1 cellular context compared by ENCODE assay signal in the genomic region with DNA sequence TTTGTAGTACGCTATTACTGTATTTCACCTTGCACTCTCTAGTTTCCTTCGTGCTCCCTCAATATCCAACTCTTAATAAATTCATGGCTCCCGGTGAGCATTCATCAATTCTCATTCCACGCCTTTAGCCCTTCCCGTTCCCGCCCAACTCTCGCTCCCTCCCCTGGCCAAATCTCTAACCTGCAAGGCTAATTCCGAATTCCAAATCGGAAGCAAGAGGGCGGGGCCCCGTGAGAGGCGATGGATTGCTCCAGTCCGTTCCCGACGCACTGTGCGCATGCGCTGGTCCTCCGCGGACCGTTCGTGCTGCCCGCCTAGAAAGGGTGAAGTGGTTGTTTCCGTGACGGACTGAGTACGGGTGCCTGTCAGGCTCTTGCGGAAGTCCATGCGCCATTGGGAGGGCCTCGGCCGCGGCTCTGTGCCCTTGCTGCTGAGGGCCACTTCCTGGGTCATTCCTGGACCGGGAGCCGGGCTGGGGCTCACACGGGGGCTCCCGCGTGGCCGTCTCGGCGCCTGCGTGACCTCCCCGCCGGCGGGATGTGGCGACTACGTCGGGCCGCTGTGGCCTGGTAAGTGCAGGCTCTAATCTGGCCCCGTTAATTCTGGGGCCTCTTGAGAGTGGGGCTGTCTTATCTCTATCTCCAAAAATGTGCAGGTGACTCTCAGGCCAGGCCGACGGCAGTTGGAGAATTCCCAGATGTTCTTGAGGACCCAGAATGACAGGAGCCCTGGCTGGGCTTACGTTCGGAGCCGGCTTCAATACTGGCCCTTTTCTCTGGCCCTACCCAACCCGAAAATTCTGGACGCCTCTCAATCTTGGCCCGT.
TF ChIP-seq lines count a peak whose summit lies in the region.

A gene with protein sequence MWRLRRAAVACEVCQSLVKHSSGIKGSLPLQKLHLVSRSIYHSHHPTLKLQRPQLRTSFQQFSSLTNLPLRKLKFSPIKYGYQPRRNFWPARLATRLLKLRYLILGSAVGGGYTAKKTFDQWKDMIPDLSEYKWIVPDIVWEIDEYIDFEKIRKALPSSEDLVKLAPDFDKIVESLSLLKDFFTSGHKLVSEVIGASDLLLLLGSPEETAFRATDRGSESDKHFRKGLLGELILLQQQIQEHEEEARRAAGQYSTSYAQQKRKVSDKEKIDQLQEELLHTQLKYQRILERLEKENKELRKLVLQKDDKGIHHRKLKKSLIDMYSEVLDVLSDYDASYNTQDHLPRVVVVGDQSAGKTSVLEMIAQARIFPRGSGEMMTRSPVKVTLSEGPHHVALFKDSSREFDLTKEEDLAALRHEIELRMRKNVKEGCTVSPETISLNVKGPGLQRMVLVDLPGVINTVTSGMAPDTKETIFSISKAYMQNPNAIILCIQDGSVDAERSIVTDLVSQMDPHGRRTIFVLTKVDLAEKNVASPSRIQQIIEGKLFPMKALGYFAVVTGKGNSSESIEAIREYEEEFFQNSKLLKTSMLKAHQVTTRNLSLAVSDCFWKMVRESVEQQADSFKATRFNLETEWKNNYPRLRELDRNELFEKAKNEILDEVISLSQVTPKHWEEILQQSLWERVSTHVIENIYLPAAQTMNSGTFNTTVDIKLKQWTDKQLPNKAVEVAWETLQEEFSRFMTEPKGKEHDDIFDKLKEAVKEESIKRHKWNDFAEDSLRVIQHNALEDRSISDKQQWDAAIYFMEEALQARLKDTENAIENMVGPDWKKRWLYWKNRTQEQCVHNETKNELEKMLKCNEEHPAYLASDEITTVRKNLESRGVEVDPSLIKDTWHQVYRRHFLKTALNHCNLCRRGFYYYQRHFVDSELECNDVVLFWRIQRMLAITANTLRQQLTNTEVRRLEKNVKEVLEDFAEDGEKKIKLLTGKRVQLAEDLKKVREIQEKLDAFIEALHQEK (plus strand): TSS at position 368 of the 825 bp plus-strand sequence. CDS start 170 bp downstream, at position 538.

TF ChIP-seq in HEK293, 187 proteins besides CTCF, POLR2A, EP300 and RAD21 (continued from another document and continues in another):
- TF ChIP-seq ZNF76 (tag by site-specific recombination; IDR thresholded peaks at IDR 0.05; ENCODE audit: borderline replicate concordance, low read depth) (peak; percentile 53), ZNF664 (tag by site-specific recombination; IDR thresholded peaks at IDR 0.05) (no peak), RBAK (tag by site-specific recombination; IDR thresholded peaks at IDR 0.05) (no peak), ZNF596 (tag by site-specific recombination; IDR thresholded peaks at IDR 0.05) (peak; percentile 54; the same call in 1 of the 2 replicates), KLF8 (tag by site-specific recombination; IDR thresholded peaks at IDR 0.05) (0 out of 2 replicates have a peak, but pooled peaks have one; percentile 7), SP3 (tag by site-specific recombination; IDR thresholded peaks at IDR 0.05) (peak; percentile 63), ZNF561 (tag by site-specific recombination; IDR thresholded peaks at IDR 0.05; ENCODE audit: borderline replicate concordance) (peak; percentile 82; the same call in 1 of the 2 replicates), YY2 (tag by site-specific recombination; IDR thresholded peaks at IDR 0.05) (no peak), ZNF112 (tag by site-specific recombination; IDR thresholded peaks at IDR 0.05) (no peak), PRDM1 (tag by site-specific recombination; IDR thresholded peaks at IDR 0.05) (peak; percentile 77), ZNF157 (tag by site-specific recombination; IDR thresholded peaks at IDR 0.05) (no peak), ZNF366 (tag by site-specific recombination; conservative IDR thresholded peaks at IDR 0.05) (peak; percentile 5; the same call in 1 of the 2 replicates), ZBTB21 (tag by site-specific recombination; IDR thresholded peaks at IDR 0.05) (peak; percentile 46; the same call in 1 of the 2 replicates), ZNF202 (tag by site-specific recombination; IDR thresholded peaks at IDR 0.05; ENCODE audit: borderline replicate concordance) (no peak), ZNF423 (tag by site-specific recombination; IDR thresholded peaks at IDR 0.05) (no peak), ZEB2 (tag by site-specific recombination; IDR thresholded peaks at IDR 0.05) (peak; percentile 76), ZFP3 (tag by site-specific recombination; IDR thresholded peaks at IDR 0.05; ENCODE audit: low read depth) (no peak), ZNF600 (tag by site-specific recombination; IDR thresholded peaks at IDR 0.05) (peak; percentile 91), ZNF501 (tag by site-specific recombination; IDR thresholded peaks at IDR 0.05) (peak; percentile 77; the same call in 1 of the 2 replicates), ZNF624 (tag by site-specific recombination; IDR thresholded peaks at IDR 0.05) (no peak)
- TF ChIP-seq, protein P1, sequence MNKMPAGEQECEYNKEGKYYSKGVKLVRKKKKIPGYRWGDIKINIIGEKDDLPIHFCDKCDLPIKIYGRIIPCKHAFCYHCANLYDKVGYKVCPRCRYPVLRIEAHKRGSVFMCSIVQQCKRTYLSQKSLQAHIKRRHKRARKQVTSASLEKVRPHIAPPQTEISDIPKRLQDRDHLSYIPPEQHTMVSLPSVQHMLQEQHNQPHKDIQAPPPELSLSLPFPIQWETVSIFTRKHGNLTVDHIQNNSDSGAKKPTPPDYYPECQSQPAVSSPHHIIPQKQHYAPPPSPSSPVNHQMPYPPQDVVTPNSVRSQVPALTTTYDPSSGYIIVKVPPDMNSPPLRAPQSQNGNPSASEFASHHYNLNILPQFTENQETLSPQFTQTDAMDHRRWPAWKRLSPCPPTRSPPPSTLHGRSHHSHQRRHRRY (tag by site-specific recombination; IDR thresholded peaks at IDR 0.05), result 0 out of 2 replicates have a peak, but pooled peaks have one; percentile 12
- TF ChIP-seq, protein P2, sequence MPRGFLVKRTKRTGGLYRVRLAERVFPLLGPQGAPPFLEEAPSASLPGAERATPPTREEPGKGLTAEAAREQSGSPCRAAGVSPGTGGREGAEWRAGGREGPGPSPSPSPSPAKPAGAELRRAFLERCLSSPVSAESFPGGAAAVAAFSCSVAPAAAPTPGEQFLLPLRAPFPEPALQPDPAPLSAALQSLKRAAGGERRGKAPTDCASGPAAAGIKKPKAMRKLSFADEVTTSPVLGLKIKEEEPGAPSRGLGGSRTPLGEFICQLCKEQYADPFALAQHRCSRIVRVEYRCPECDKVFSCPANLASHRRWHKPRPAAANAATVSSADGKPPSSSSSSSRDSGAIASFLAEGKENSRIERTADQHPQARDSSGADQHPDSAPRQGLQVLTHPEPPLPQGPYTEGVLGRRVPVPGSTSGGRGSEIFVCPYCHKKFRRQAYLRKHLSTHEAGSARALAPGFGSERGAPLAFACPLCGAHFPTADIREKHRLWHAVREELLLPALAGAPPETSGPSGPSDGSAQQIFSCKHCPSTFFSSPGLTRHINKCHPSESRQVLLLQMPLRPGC (tag by site-specific recombination; IDR thresholded peaks at IDR 0.05), result 0 out of 2 replicates have a peak, but pooled peaks have one; percentile 43
- TF ChIP-seq, protein P3, sequence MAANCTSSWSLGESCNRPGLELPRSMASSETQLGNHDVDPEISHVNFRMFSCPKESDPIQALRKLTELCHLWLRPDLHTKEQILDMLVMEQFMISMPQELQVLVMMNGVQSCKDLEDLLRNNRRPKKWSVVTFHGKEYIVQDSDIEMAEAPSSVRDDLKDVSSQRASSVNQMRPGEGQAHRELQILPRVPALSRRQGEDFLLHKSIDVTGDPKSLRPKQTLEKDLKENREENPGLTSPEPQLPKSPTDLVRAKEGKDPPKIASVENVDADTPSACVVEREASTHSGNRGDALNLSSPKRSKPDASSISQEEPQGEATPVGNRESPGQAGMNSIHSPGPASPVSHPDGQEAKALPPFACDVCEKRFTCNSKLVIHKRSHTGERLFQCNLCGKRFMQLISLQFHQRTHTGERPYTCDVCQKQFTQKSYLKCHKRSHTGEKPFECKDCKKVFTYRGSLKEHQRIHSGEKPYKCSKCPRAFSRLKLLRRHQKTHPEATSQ (tag by site-specific recombination; IDR thresholded peaks at IDR 0.05), result peak; percentile 93; the same call in 1 of the 2 replicates
- TF ChIP-seq, protein P4, sequence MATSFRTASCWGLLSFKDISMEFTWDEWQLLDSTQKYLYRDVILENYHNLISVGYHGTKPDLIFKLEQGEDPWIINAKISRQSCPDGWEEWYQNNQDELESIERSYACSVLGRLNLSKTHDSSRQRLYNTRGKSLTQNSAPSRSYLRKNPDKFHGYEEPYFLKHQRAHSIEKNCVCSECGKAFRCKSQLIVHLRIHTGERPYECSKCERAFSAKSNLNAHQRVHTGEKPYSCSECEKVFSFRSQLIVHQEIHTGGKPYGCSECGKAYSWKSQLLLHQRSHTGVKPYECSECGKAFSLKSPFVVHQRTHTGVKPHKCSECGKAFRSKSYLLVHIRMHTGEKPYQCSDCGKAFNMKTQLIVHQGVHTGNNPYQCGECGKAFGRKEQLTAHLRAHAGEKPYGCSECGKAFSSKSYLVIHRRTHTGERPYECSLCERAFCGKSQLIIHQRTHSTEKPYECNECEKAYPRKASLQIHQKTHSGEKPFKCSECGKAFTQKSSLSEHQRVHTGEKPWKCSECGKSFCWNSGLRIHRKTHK (tag by site-specific recombination; IDR thresholded peaks at IDR 0.05), result no peak
- TF ChIP-seq, protein P5, sequence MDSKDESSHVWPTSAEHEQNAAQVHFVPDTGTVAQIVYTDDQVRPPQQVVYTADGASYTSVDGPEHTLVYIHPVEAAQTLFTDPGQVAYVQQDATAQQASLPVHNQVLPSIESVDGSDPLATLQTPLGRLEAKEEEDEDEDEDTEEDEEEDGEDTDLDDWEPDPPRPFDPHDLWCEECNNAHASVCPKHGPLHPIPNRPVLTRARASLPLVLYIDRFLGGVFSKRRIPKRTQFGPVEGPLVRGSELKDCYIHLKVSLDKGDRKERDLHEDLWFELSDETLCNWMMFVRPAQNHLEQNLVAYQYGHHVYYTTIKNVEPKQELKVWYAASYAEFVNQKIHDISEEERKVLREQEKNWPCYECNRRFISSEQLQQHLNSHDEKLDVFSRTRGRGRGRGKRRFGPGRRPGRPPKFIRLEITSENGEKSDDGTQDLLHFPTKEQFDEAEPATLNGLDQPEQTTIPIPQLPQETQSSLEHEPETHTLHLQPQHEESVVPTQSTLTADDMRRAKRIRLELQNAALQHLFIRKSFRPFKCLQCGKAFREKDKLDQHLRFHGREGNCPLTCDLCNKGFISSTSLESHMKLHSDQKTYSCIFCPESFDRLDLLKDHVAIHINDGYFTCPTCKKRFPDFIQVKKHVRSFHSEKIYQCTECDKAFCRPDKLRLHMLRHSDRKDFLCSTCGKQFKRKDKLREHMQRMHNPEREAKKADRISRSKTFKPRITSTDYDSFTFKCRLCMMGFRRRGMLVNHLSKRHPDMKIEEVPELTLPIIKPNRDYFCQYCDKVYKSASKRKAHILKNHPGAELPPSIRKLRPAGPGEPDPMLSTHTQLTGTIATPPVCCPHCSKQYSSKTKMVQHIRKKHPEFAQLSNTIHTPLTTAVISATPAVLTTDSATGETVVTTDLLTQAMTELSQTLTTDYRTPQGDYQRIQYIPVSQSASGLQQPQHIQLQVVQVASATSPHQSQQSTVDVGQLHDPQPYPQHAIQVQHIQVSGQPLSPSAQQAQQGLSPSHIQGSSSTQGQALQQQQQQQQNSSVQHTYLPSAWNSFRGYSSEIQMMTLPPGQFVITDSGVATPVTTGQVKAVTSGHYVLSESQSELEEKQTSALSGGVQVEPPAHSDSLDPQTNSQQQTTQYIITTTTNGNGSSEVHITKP (tag by site-specific recombination; IDR thresholded peaks at IDR 0.05), result peak; percentile 96
- TF ChIP-seq, protein P6, sequence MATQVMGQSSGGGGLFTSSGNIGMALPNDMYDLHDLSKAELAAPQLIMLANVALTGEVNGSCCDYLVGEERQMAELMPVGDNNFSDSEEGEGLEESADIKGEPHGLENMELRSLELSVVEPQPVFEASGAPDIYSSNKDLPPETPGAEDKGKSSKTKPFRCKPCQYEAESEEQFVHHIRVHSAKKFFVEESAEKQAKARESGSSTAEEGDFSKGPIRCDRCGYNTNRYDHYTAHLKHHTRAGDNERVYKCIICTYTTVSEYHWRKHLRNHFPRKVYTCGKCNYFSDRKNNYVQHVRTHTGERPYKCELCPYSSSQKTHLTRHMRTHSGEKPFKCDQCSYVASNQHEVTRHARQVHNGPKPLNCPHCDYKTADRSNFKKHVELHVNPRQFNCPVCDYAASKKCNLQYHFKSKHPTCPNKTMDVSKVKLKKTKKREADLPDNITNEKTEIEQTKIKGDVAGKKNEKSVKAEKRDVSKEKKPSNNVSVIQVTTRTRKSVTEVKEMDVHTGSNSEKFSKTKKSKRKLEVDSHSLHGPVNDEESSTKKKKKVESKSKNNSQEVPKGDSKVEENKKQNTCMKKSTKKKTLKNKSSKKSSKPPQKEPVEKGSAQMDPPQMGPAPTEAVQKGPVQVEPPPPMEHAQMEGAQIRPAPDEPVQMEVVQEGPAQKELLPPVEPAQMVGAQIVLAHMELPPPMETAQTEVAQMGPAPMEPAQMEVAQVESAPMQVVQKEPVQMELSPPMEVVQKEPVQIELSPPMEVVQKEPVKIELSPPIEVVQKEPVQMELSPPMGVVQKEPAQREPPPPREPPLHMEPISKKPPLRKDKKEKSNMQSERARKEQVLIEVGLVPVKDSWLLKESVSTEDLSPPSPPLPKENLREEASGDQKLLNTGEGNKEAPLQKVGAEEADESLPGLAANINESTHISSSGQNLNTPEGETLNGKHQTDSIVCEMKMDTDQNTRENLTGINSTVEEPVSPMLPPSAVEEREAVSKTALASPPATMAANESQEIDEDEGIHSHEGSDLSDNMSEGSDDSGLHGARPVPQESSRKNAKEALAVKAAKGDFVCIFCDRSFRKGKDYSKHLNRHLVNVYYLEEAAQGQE (tag by site-specific recombination; IDR thresholded peaks at IDR 0.05), result 0 out of 2 replicates have a peak, but pooled peaks have one; percentile 10
- TF ChIP-seq, protein P7, sequence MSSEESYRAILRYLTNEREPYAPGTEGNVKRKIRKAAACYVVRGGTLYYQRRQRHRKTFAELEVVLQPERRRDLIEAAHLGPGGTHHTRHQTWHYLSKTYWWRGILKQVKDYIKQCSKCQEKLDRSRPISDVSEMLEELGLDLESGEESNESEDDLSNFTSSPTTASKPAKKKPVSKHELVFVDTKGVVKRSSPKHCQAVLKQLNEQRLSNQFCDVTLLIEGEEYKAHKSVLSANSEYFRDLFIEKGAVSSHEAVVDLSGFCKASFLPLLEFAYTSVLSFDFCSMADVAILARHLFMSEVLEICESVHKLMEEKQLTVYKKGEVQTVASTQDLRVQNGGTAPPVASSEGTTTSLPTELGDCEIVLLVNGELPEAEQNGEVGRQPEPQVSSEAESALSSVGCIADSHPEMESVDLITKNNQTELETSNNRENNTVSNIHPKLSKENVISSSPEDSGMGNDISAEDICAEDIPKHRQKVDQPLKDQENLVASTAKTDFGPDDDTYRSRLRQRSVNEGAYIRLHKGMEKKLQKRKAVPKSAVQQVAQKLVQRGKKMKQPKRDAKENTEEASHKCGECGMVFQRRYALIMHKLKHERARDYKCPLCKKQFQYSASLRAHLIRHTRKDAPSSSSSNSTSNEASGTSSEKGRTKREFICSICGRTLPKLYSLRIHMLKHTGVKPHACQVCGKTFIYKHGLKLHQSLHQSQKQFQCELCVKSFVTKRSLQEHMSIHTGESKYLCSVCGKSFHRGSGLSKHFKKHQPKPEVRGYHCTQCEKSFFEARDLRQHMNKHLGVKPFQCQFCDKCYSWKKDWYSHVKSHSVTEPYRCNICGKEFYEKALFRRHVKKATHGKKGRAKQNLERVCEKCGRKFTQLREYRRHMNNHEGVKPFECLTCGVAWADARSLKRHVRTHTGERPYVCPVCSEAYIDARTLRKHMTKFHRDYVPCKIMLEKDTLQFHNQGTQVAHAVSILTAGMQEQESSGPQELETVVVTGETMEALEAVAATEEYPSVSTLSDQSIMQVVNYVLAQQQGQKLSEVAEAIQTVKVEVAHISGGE (tag by site-specific recombination; conservative IDR thresholded peaks at IDR 0.05; ENCODE audit: low read depth), result peak; percentile 98
